8 cellular contexts compared by ENCODE assay signal in genomic region chr17:39952665-39953470, GRCh38. TPM values are rescaled to one million over a fixed set of nuclear protein-coding genes. Genes with fewer than 3 reads are reported as not detected.
DNase-seq lines count a peak whose midpoint lies in the region; ATAC-seq and TF ChIP-seq lines count a peak whose summit lies in the region.

No MANE protein-coding gene starts in this region.

- H3K4me2 ChIP-seq in GM23338 (peak overlapping the region; percentile 95), neuronal stem cell (ENCODE audit: insufficient read depth, low read length, poor library complexity, severe bottlenecking) (peak overlapping the region; percentile 72)

- no peak for TF ChIP-seq EP300 in gastroesophageal sphincter (IDR thresholded peaks at IDR 0.05)

- peak overlapping the region; percentile 93 for H3K9ac ChIP-seq in neuronal stem cell (ENCODE audit: low read depth, low read length, poor library complexity)

- peaks cover 24% of the 10 kb centered on the region for H3K27me3 Mint-ChIP-seq in GM23338 (ENCODE audit: insufficient read depth, low read depth, poor library complexity)

- H3K4me3 ChIP-seq in GM23338 (peak overlapping the region; percentile 73), gastroesophageal sphincter (peak overlapping the region; percentile 20 to 49), neuronal stem cell (ENCODE audit: low read length in 2 of 2) (peak overlapping the region; percentile 58 to 80)

- H2BK15ac ChIP-seq in neuronal stem cell (ENCODE audit: low read length): peak overlapping the region; percentile 71

- no peak overlapping the region for H4K91ac ChIP-seq in neuronal stem cell (ENCODE audit: low read depth, low read length, poor library complexity)

- peak overlapping the region; percentile 54 for H2AK5ac ChIP-seq in neuronal stem cell (ENCODE audit: low read depth, low read length)

- H3K4ac ChIP-seq in neuronal stem cell (ENCODE audit: low read length): peak overlapping the region; percentile 19

- H3K27ac ChIP-seq in GM23338 (ENCODE audit: low read depth) (peak overlapping the region; percentile 79), gastroesophageal sphincter (peak overlapping the region in 3 of 4 donors; percentile 70 to 81 (median 78)), neuronal stem cell (replicated peaks; ENCODE audit: low read length) (no peak overlapping the region)

- H3K36me3 ChIP-seq in GM23338 (ENCODE audit: insufficient read depth) (no peaks in the 10 kb centered on the region), gastroesophageal sphincter (no peaks in the 10 kb centered on the region), neuronal stem cell (replicated peaks in 1 of 2; ENCODE audit: control insufficient read depth in 2 of 2, insufficient read depth in 2 of 2, low read length in 2 of 2) (no peaks in the 10 kb centered on the region)

- H3K9me3 ChIP-seq in gastroesophageal sphincter (no peaks in the 10 kb centered on the region), neuronal stem cell (replicated peaks in 1 of 2; ENCODE audit: control insufficient read depth in 2 of 2, insufficient read depth in 1 of 2, low read depth in 1 of 2, low read length in 2 of 2) (no peaks in the 10 kb centered on the region)

- WGBS in gastroesophageal sphincter (ENCODE audit: low coverage in 1 of 2), 2 donors: 0 to 6% methylated on average over 13 of the region's 56 CpGs
- no CpG with 5 or more reads among the region's 56 CpGs for WGBS in neuronal stem cell (ENCODE audit: extremely low coverage in 2 of 2, insufficient read length in 2 of 2, insufficient replicate concordance in 1 of 2), 2 donors

- no peaks in the 10 kb centered on the region for H3K79me1 ChIP-seq in neuronal stem cell (ENCODE audit: low read depth, low read length)

- TF ChIP-seq CTCF in GM23338 (conservative IDR thresholded peaks at IDR 0.05; ENCODE audit: low read depth in 2 of 2): no peak
- no peak for TF ChIP-seq CTCF in gastroesophageal sphincter (IDR thresholded peaks at IDR 0.05)

- peak overlapping the region; percentile 15 for H2BK5ac ChIP-seq in neuronal stem cell (ENCODE audit: low read length)

- DNase-seq in Daoy (ENCODE audit: low read depth) (peak; percentile 93), GM23338 (ENCODE audit: low spot score) (peak; percentile 99), M059J (ENCODE audit: low read depth) (peak; percentile 88), SHP77 (lab: John Stamatoyannopoulos, UW) (peak; percentile 96), neuronal stem cell (ENCODE audit: low spot score) (peak; percentile 95), stromal cell of bone marrow (ENCODE audit: low read depth) (peak; percentile 85)
- DNase-seq in activated naive CD4-positive, alpha-beta T cell (lab: John Stamatoyannopoulos, UW): peak; percentile 67 to 95 (median 82)

- peak overlapping the region; percentile 98 for H2AFZ ChIP-seq in GM23338
- peak overlapping the region; percentile 98 for H2AFZ ChIP-seq in neuronal stem cell (ENCODE audit: low read length)

- no peaks in the 10 kb centered on the region for H4K20me1 ChIP-seq in GM23338 (replicated peaks; ENCODE audit: insufficient read depth)

- peak overlapping the region; percentile 83 for H3K14ac ChIP-seq in neuronal stem cell (ENCODE audit: low read length)

- 0 out of 2 replicates have a peak, but pooled peaks cover 7% of the 10 kb centered on the region for H3F3A ChIP-seq in GM23338 (replicated peaks; ENCODE audit: low read depth)

- H3K4me3 Mint-ChIP-seq in GM23338: peak overlapping the region; percentile 85

- peak overlapping the region; percentile 35 for H2BK120ac ChIP-seq in neuronal stem cell (ENCODE audit: low read depth, low read length)

- H3K23ac ChIP-seq in neuronal stem cell (ENCODE audit: low read depth, low read length, poor library complexity): peak overlapping the region; percentile 26

- peak overlapping the region; percentile 88 for H4K8ac ChIP-seq in neuronal stem cell (ENCODE audit: low read depth, low read length)

- no peak overlapping the region for H2BK12ac ChIP-seq in neuronal stem cell (ENCODE audit: low read length)

- H3K4me1 ChIP-seq in GM23338 (ENCODE audit: insufficient read depth) (peaks cover 10% of the 10 kb centered on the region; the same call in 1 of the 2 replicates), gastroesophageal sphincter (peaks cover 0 to 16% (median 0%) of the 10 kb centered on the region in 3 donors), neuronal stem cell (ENCODE audit: control insufficient read depth in 2 of 2, insufficient read depth in 1 of 2, low read depth in 1 of 2, low read length in 2 of 2) (peaks cover 11% of the 10 kb centered on the region in 2 donors)

- 0 out of 2 replicates have a peak, but pooled peaks cover 4% of the 10 kb centered on the region for H3K27me3 ChIP-seq in GM23338 (ENCODE audit: insufficient read depth)
- no peaks in the 10 kb centered on the region for H3K27me3 ChIP-seq in gastroesophageal sphincter
- peaks cover 0 to 8% (median 7%) of the 10 kb centered on the region in 3 experiments for H3K27me3 ChIP-seq in neuronal stem cell (ENCODE audit: control insufficient read depth in 3 of 3, insufficient read depth in 3 of 3, low read depth in 1 of 3, low read length in 3 of 3)

- ATAC-seq in GM23338 (peak; percentile 92), gastroesophageal sphincter (peak; percentile 95)

- H3K27ac Mint-ChIP-seq in GM23338: peak overlapping the region; percentile 97

- peaks cover 23% of the 10 kb centered on the region for H3K4me1 Mint-ChIP-seq in GM23338

- no peaks in the 10 kb centered on the region for H3K9me3 Mint-ChIP-seq in GM23338

- peak in 1 of 2 donors; percentile 11 for TF ChIP-seq POLR2A in gastroesophageal sphincter (IDR thresholded peaks at IDR 0.05)

- H3K79me2 ChIP-seq in GM23338 (replicated peaks; ENCODE audit: insufficient read depth): no peaks in the 10 kb centered on the region

- H3K36me3 Mint-ChIP-seq in GM23338 (ENCODE audit: low read depth): no peaks in the 10 kb centered on the region

- peak overlapping the region; percentile 97 for H3K18ac ChIP-seq in neuronal stem cell (ENCODE audit: low read length)

- H3K9me2 ChIP-seq in GM23338 (ENCODE audit: insufficient read depth): no peaks in the 10 kb centered on the region

RNA-seq across cellular contexts. Expression of gene GSDMA, which starts 9.9 kb away (rescaled TPM):
- total RNA-seq in Daoy (2014; rRNA removed; shearing (Covaris generic)): not detected in 2 replicates
- 1.0 TPM in 1 of 2 replicates, not detected in the other for total RNA-seq in GM23338 (2014; rRNA removed; shearing (Covaris generic))
- not detected in 2 replicates for polyA plus RNA-seq in GM23338 (2016; fragmentation: Nextera tagmentation; extraction: Ambion mirVana)
- not detected in 2 replicates for total RNA-seq in M059J (2014; rRNA removed; shearing (Covaris generic))
- 1 to 10 TPM in 1 of 4 donors, under 1 TPM in 2, not detected in 1; 0.35 to 1.6 (median 0.54) TPM for total RNA-seq in gastroesophageal sphincter
- polyA plus RNA-seq in neuronal stem cell (2013, experiment 1 of 2): not detected
- polyA plus RNA-seq in neuronal stem cell (2013, experiment 2 of 2): not detected

RNA-seq across cellular contexts. Expression of gene LRRC3C, which starts 25.3 kb away (rescaled TPM):
- not detected in 2 replicates for total RNA-seq in Daoy (2014; rRNA removed; shearing (Covaris generic))
- total RNA-seq in GM23338 (2014; rRNA removed; shearing (Covaris generic)): 0.24 TPM in 1 of 2 replicates, not detected in the other
- polyA plus RNA-seq in GM23338 (2016; fragmentation: Nextera tagmentation; extraction: Ambion mirVana): not detected in 2 replicates
- not detected in 2 replicates for total RNA-seq in M059J (2014; rRNA removed; shearing (Covaris generic))
- 1 to 10 TPM in 1 of 4 donors, not detected in 3; 1.1 TPM for total RNA-seq in gastroesophageal sphincter
- polyA plus RNA-seq in neuronal stem cell (2013, experiment 1 of 2): 0.14 TPM
- polyA plus RNA-seq in neuronal stem cell (2013, experiment 2 of 2): 0.19 TPM

RNA-seq across cellular contexts. Expression of gene ORMDL3, which starts 25.5 kb away (rescaled TPM):
- total RNA-seq in Daoy (2014; rRNA removed; shearing (Covaris generic)): 23.3 and 27.1 TPM in 2 replicates
- total RNA-seq in GM23338 (2014; rRNA removed; shearing (Covaris generic)): 38.5 and 39.2 TPM in 2 replicates
- 33.6 and 41.3 TPM in 2 replicates for polyA plus RNA-seq in GM23338 (2016; fragmentation: Nextera tagmentation; extraction: Ambion mirVana)
- total RNA-seq in M059J (2014; rRNA removed; shearing (Covaris generic)): 28.9 and 42.7 TPM in 2 replicates
- 10 to 100 TPM; 41.9 to 51.2 (median 46.9) TPM for total RNA-seq in gastroesophageal sphincter
- 103 TPM for polyA plus RNA-seq in neuronal stem cell (2013, experiment 1 of 2)
- polyA plus RNA-seq in neuronal stem cell (2013, experiment 2 of 2): 107 TPM

RNA-seq across cellular contexts. Expression of gene PSMD3, which starts 27.7 kb away (rescaled TPM):
- total RNA-seq in Daoy (2014; rRNA removed; shearing (Covaris generic)): 146 and 185 TPM in 2 replicates
- total RNA-seq in GM23338 (2014; rRNA removed; shearing (Covaris generic)): 200 and 217 TPM in 2 replicates
- polyA plus RNA-seq in GM23338 (2016; fragmentation: Nextera tagmentation; extraction: Ambion mirVana): 100 and 112 TPM in 2 replicates
- 138 and 170 TPM in 2 replicates for total RNA-seq in M059J (2014; rRNA removed; shearing (Covaris generic))
- 100 to 1,000 TPM in 1 of 4 donors, 10 to 100 TPM in 3; 65.1 to 105 (median 78.8) TPM for total RNA-seq in gastroesophageal sphincter
- 102 TPM for polyA plus RNA-seq in neuronal stem cell (2013, experiment 1 of 2)
- 99.7 TPM for polyA plus RNA-seq in neuronal stem cell (2013, experiment 2 of 2)

RNA-seq across cellular contexts. Expression of gene GSDMB, which starts 34.4 kb away (rescaled TPM):
- 0.57 and 2.5 TPM in 2 replicates for total RNA-seq in Daoy (2014; rRNA removed; shearing (Covaris generic))
- 5.4 and 12.6 TPM in 2 replicates for total RNA-seq in GM23338 (2014; rRNA removed; shearing (Covaris generic))
- polyA plus RNA-seq in GM23338 (2016; fragmentation: Nextera tagmentation; extraction: Ambion mirVana): 5.5 and 7.6 TPM in 2 replicates
- total RNA-seq in M059J (2014; rRNA removed; shearing (Covaris generic)): 0.15 and 1.5 TPM in 2 replicates
- 1 to 10 TPM; 1.1 to 7.9 (median 3.0) TPM for total RNA-seq in gastroesophageal sphincter
- polyA plus RNA-seq in neuronal stem cell (2013, experiment 1 of 2): 15.5 TPM
- 13.2 TPM for polyA plus RNA-seq in neuronal stem cell (2013, experiment 2 of 2)
